In genomic region chr7:22694597-22695207, GRCh38 we compare ENCODE assay signal across 11 cellular contexts. TPM values are rescaled to one million over a fixed set of nuclear protein-coding genes. Genes with fewer than 3 reads are reported as not detected.
DNase-seq lines count a peak whose midpoint lies in the region; ATAC-seq and TF ChIP-seq lines count a peak whose summit lies in the region.
"Had no signal": no experiment of that assay in that cellular context is flagged by ENCODE, and none has a peak within 500 bp of the region (broad histone marks: within the 10 kb centered on the region; RNA-seq: fewer than 3 reads in every experiment).

No MANE protein-coding gene starts in this region.

- H3K27ac Mint-ChIP-seq in activated CD4-positive, alpha-beta T cell treated with anti-CD3 and anti-CD28 coated beads, Interleukin-2, amount 10 ng/mL, durations not matched to agents 7 days and 5 days: peak overlapping the region; percentile 39

- peaks cover 20% of the 10 kb centered on the region for H3K9me3 Mint-ChIP-seq in activated CD4-positive, alpha-beta T cell treated with anti-CD3 and anti-CD28 coated beads, Interleukin-2, amount 10 ng/mL, durations not matched to agents 7 days and 5 days

- CTCF ChIA-PET in activated CD4-positive, alpha-beta T cell treated with anti-CD3 and anti-CD28 coated beads, Interleukin-2, amount 10 ng/mL, durations not matched to agents 7 days and 5 days (lab: Charles Lee): interaction anchor here (0.5 to 0.6 kb wide), 2 partner anchors 104 to 220 kb away, joined by 4 to 6 read pairs; no protein-coding TSS in a partner anchor

- H3K4me1 Mint-ChIP-seq in activated CD4-positive, alpha-beta T cell treated with anti-CD3 and anti-CD28 coated beads, Interleukin-2, amount 10 ng/mL, durations not matched to agents 7 days and 5 days: peaks cover 65% of the 10 kb centered on the region

- no peaks in the 10 kb centered on the region for H3K27me3 ChIP-seq in heart right ventricle

- H3K36me3 Mint-ChIP-seq in activated CD4-positive, alpha-beta T cell treated with anti-CD3 and anti-CD28 coated beads, Interleukin-2, amount 10 ng/mL, durations not matched to agents 7 days and 5 days (ENCODE audit: low read depth): peaks cover 26% of the 10 kb centered on the region

- H3K9me3 ChIP-seq in heart right ventricle: no peaks in the 10 kb centered on the region
- H3K9me3 ChIP-seq: A549 had no signal

- DNase-seq in activated CD4-positive, alpha-beta T cell treated with anti-CD3 and anti-CD28 coated beads, Interleukin-2, amount 10 ng/mL, durations not matched to agents 7 days and 5 days: peak; percentile 43
- DNase-seq in activated CD4-positive, alpha-beta T cell treated with anti-CD3 and anti-CD28 coated beads, Interleukin-2, amount 50 U/mL, for 4 hours: no peak
- no peak for DNase-seq in stimulated activated naive CD8-positive, alpha-beta T cell treated with anti-CD3 and anti-CD28 coated beads, Interleukin-15, Interleukin-2, amounts not matched to agents 100 U/mL and 50 U/mL, for 24 hours
- DNase-seq in OCI-M2 (lab: John Stamatoyannopoulos, UW; ENCODE audit: unreplicated experiment) (no peak), heart right ventricle (no peak), cerebellar nuclear complex (lab: John Stamatoyannopoulos, UW) (no peak)
- DNase-seq: islet precursor cell, NCI-H524 treated with DMSO at 0.1 percent for 48 hours had no signal

- peak; percentile 43 for ATAC-seq in HG02840 (IDR thresholded peaks at IDR 0.05; ENCODE audit: low FRiP score, unreplicated experiment)
- peak; percentile 32; the same call in 2 of the 3 replicates for ATAC-seq in SK-N-SH treated with all-trans-retinoic acid at 6 μM for 48 hours
- peak; percentile 56 for ATAC-seq in stimulated activated naive CD8-positive, alpha-beta T cell treated with anti-CD3 and anti-CD28 coated beads, Interleukin-15, Interleukin-2, amounts not matched to agents 100 U/mL and 50 U/mL, for 24 hours
- no peak for ATAC-seq in heart right ventricle
- ATAC-seq: A549 had no signal

- H3K36me3 ChIP-seq in heart right ventricle: no peaks in the 10 kb centered on the region

- H3K4me3 ChIP-seq in heart right ventricle: no peak overlapping the region
- H3K4me3 ChIP-seq: A549 had no signal

- WGBS in heart right ventricle, 2 donors: 91 to 95% methylated on average over 5 of the region's 5 CpGs

- peak overlapping the region; percentile 4 for H3K4me3 Mint-ChIP-seq in activated CD4-positive, alpha-beta T cell treated with anti-CD3 and anti-CD28 coated beads, Interleukin-2, amount 10 ng/mL, durations not matched to agents 7 days and 5 days

- POLR2A ChIA-PET in activated CD4-positive, alpha-beta T cell treated with anti-CD3 and anti-CD28 coated beads, Interleukin-2, amount 10 ng/mL, durations not matched to agents 7 days and 5 days (lab: Charles Lee): interaction anchor here (0.6 kb wide), 1 partner anchor 62 kb away, joined by 3 read pairs; no protein-coding TSS in a partner anchor

- peaks cover 0 to 30% (median 5%) of the 10 kb centered on the region in 9 donors for H3K4me1 ChIP-seq in heart right ventricle
- H3K4me1 ChIP-seq: A549 had no signal

- H3K27ac ChIP-seq in heart right ventricle: no peak overlapping the region
- H3K27ac ChIP-seq: A549 had no signal

- no peak for TF ChIP-seq CTCF in heart right ventricle (IDR thresholded peaks at IDR 0.05)

- peaks cover 23% of the 10 kb centered on the region for H3K27me3 Mint-ChIP-seq in activated CD4-positive, alpha-beta T cell treated with anti-CD3 and anti-CD28 coated beads, Interleukin-2, amount 10 ng/mL, durations not matched to agents 7 days and 5 days

- intact Hi-C loops in heart right ventricle (cut with DNase I): no loop called here

TF ChIP-seq in SK-N-SH treated with all-trans-retinoic acid at 6 μM for 48 hours, 23 proteins besides CTCF, POLR2A, EP300 and RAD21:
- TF ChIP-seq BACH2 (CRISPR knock-in tag; IDR thresholded peaks at IDR 0.05; ENCODE audit: borderline replicate concordance) (no peak), TOX (CRISPR knock-in tag; IDR thresholded peaks at IDR 0.05; ENCODE audit: borderline replicate concordance) (no peak), ARNTL (CRISPR knock-in tag; IDR thresholded peaks at IDR 0.05; ENCODE audit: borderline replicate concordance, low read depth) (no peak)

RNA-seq across cellular contexts. Expression of gene IL6, which starts 32.3 kb away (rescaled TPM):
- under 1 TPM; 0.67 to 0.92 TPM for total RNA-seq in activated CD4-positive, alpha-beta T cell treated with anti-CD3 and anti-CD28 coated beads, Interleukin-2, amount 10 ng/mL, durations not matched to agents 7 days and 5 days
- 10 to 100 TPM in 2 of 10 donors, 1 to 10 TPM in 7, under 1 TPM in 1; 0.44 to 15.5 (median 3.3) TPM for total RNA-seq in heart right ventricle
- 1 to 10 TPM; 1.1 to 4.0 TPM for polyA plus RNA-seq in heart right ventricle

Comparison
In these comparisons a context has a peak if more than half of its experiments do, and no peak if none do; other contexts are left out.
1. ATAC-seq: peak in HG02840 (single experiment), SK-N-SH treated with all-trans-retinoic acid at 6 μM for 48 hours (single experiment) and stimulated activated naive CD8-positive, alpha-beta T cell treated with anti-CD3 and anti-CD28 coated beads, Interleukin-15, Interleukin-2, amounts not matched to agents 100 U/mL and 50 U/mL, for 24 hours (single experiment); none in heart right ventricle (0 of 8).